Comparison of ENCODE assay signal across 2 cellular contexts in the genomic region with DNA sequence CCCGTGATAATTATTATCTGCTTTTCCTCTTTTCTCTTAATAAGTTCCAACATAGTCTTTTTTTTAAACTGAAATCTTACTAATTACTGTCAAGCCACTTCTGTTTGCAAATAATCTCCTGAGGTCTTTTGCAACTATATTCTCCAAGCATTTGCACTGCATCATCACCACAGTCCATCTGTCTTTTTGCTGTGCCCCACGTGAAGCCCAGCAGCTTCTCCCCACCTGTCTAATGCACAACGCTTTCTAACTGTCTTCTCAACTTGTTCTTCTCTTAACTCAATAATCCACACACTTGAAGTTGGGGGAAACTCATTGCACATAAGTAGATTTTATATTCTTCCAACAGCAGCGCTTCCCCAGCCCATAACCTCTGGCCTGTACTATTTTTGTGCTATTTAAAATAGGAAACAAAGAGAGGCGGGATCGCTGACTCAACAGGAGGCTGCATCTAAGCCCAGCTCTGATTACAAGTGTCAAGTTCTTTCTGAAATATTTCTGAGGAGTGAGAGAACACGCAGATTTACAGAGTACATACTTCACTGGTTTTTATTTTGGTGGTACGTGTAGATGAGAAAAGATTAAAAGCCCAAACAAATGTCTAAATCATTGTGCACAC.
TF ChIP-seq lines count a peak whose summit lies in the region.

No MANE protein-coding gene starts in this region.

TF ChIP-seq in SK-N-SH treated with all-trans-retinoic acid at 6 μM for 48 hours, 23 proteins besides CTCF, POLR2A, EP300 and RAD21:
- TF ChIP-seq ZNF8 (CRISPR knock-in tag; IDR thresholded peaks at IDR 0.05): no peak
- TF ChIP-seq TSHZ2 (CRISPR knock-in tag; IDR thresholded peaks at IDR 0.05): no peak
- TF ChIP-seq TCF4 (CRISPR knock-in tag; IDR thresholded peaks at IDR 0.05; ENCODE audit: borderline replicate concordance): no peak
- TF ChIP-seq, protein P1, sequence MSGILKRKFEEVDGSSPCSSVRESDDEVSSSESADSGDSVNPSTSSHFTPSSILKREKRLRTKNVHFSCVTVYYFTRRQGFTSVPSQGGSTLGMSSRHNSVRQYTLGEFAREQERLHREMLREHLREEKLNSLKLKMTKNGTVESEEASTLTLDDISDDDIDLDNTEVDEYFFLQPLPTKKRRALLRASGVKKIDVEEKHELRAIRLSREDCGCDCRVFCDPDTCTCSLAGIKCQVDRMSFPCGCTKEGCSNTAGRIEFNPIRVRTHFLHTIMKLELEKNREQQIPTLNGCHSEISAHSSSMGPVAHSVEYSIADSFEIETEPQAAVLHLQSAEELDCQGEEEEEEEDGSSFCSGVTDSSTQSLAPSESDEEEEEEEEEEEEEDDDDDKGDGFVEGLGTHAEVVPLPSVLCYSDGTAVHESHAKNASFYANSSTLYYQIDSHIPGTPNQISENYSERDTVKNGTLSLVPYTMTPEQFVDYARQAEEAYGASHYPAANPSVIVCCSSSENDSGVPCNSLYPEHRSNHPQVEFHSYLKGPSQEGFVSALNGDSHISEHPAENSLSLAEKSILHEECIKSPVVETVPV (CRISPR knock-in tag; IDR thresholded peaks at IDR 0.05): no peak
- TF ChIP-seq, protein P2, sequence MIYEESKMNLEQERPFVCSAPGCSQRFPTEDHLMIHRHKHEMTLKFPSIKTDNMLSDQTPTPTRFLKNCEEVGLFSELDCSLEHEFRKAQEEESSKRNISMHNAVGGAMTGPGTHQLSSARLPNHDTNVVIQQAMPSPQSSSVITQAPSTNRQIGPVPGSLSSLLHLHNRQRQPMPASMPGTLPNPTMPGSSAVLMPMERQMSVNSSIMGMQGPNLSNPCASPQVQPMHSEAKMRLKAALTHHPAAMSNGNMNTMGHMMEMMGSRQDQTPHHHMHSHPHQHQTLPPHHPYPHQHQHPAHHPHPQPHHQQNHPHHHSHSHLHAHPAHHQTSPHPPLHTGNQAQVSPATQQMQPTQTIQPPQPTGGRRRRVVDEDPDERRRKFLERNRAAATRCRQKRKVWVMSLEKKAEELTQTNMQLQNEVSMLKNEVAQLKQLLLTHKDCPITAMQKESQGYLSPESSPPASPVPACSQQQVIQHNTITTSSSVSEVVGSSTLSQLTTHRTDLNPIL (CRISPR knock-in tag; IDR thresholded peaks at IDR 0.05; ENCODE audit: low read depth): no peak
- no peak for TF ChIP-seq OSR1 (CRISPR knock-in tag; IDR thresholded peaks at IDR 0.05)
- no peak for TF ChIP-seq ARNTL (CRISPR knock-in tag; IDR thresholded peaks at IDR 0.05; ENCODE audit: borderline replicate concordance, low read depth)
- TF ChIP-seq ZFP3 (CRISPR knock-in tag; IDR thresholded peaks at IDR 0.05): no peak
- TF ChIP-seq CSDC2 (CRISPR knock-in tag; IDR thresholded peaks at IDR 0.05): no peak
- TF ChIP-seq ZNF70 (CRISPR knock-in tag; IDR thresholded peaks at IDR 0.05): no peak
- no peak for TF ChIP-seq POU6F1 (CRISPR knock-in tag; IDR thresholded peaks at IDR 0.05; ENCODE audit: borderline replicate concordance, low read depth)
- no peak for TF ChIP-seq PATZ1 (CRISPR knock-in tag; IDR thresholded peaks at IDR 0.05; ENCODE audit: borderline replicate concordance)
- TF ChIP-seq SNAI2 (CRISPR knock-in tag; IDR thresholded peaks at IDR 0.05): no peak
- TF ChIP-seq PPARA (CRISPR knock-in tag; IDR thresholded peaks at IDR 0.05; ENCODE audit: borderline replicate concordance): no peak
- TF ChIP-seq ESRRG (CRISPR knock-in tag; IDR thresholded peaks at IDR 0.05): no peak

TF ChIP-seq in SK-N-SH, 30 proteins besides CTCF, POLR2A, EP300 and RAD21:
- TF ChIP-seq MAX (IDR thresholded peaks at IDR 0.05; ENCODE audit: low read depth) (no peak), PBX3 (IDR thresholded peaks at IDR 0.05) (no peak)
